Comparison of ENCODE assay signal across 30 cellular contexts in the genomic region with DNA sequence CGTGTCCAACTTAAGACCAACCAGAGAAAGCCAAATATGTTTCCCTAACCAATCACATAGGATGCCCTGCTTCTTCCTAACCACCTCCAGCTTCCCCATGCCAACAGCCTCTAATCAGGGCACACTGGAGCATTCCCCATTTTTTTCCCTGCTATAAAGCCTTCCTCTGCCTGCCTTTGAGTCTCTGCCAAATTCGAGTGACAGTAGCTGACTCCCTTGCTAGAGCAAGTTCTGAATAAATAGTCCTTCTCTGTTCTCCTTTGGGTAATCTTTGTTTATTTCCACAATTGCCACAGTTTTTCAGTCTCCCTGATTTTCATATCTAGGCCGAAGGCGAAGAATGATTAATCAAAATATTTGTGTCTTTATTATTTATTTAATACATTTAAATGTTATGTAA.
"Had no signal": no experiment of that assay in that cellular context is flagged by ENCODE, and none has a peak within 500 bp of the region (broad histone marks: within the 10 kb centered on the region; RNA-seq: fewer than 3 reads in every experiment).

No MANE protein-coding gene starts in this region.

- H3K27ac Mint-ChIP-seq: activated naive CD4-positive, alpha-beta T cell treated with anti-CD3 and anti-CD28 coated beads, Interleukin-2, amount 10 ng/mL, durations not matched to agents 7 days and 5 days; activated naive CD8-positive, alpha-beta T cell treated with anti-CD3 and anti-CD28 coated beads, Interleukin-2, amount 10 ng/mL, durations not matched to agents 7 days and 5 days; activated T-helper 1 cell treated with anti-CD3 and anti-CD28 coated beads, Interleukin-12 subunit alpha, Interleukin-12 subunit beta, Interleukin-2, Interleukin-4 antibody, amounts not matched to agents 30 ng/mL and 10 ng/mL and 1 ng/mL, durations not matched to agents 14 hours and 24 hours and 36 hours; dendritic cell treated with granulocyte-macrophage colony-stimulating factor and Interleukin-4, amounts not matched to agents 40 ng/mL and 50 ng/mL, for 4 days; natural killer cell treated with Interleukin-12 subunit alpha and Interleukin-12 subunit beta and Interleukin-15 and Interleukin-18, amount 100 ng/mL, for 72 hours; progenitor cell of endocrine pancreas; T-helper 17 cell had no signal

- H3K36me3 Mint-ChIP-seq: activated naive CD4-positive, alpha-beta T cell treated with anti-CD3 and anti-CD28 coated beads, Interleukin-2, amount 10 ng/mL, durations not matched to agents 7 days and 5 days had no signal

- H3K27me3 ChIP-seq: brain microvascular endothelial cell, esophagus muscularis mucosa, foreskin keratinocyte, left lung, neutrophil, thyroid gland, upper lobe of right lung had no signal

- H3K4me1 ChIP-seq: foreskin keratinocyte, left lung, lower lobe of right lung, thyroid gland, upper lobe of right lung had no signal

- H3K4me3 ChIP-seq: esophagus muscularis mucosa, left lung, lower lobe of right lung, mucosa of descending colon, skin epidermis, thyroid gland, upper lobe of right lung had no signal

- DNase-seq: activated CD4-positive, alpha-beta T cell treated with anti-CD3 and anti-CD28 coated beads for 48 hours; activated CD4-positive, alpha-beta T cell treated with anti-CD3 and anti-CD28 coated beads, Interleukin-2, amount 50 U/mL, for 48 hours; activated CD8-positive, alpha-beta memory T cell treated with anti-CD3 and anti-CD28 coated beads for 24 hours; activated gamma-delta T cell; activated naive CD4-positive, alpha-beta T cell treated with anti-CD3 and anti-CD28 coated beads, Interleukin-2, amount 10 ng/mL, durations not matched to agents 7 days and 5 days; activated naive CD8-positive, alpha-beta T cell treated with anti-CD3 and anti-CD28 coated beads, Interleukin-2, amount 10 ng/mL, durations not matched to agents 7 days and 5 days; brain microvascular endothelial cell; effector CD4-positive, alpha-beta T cell; foreskin keratinocyte; left lung; lower lobe of right lung; mucosa of descending colon; retina; stimulated activated CD4-positive, alpha-beta T cell treated with anti-CD3 and anti-CD28 coated beads, Interleukin-12 subunit alpha, Interleukin-12 subunit beta, amount 100 ng/mL, for 4 hours; stimulated activated CD4-positive, alpha-beta T cell treated with anti-CD3 and anti-CD28 coated beads, Interleukin-4, amount 100 ng/mL, for 1 hour; stimulated activated naive CD8-positive, alpha-beta T cell treated with anti-CD3 and anti-CD28 coated beads, Interleukin-15, Interleukin-2, amounts not matched to agents 100 U/mL and 50 U/mL, for 24 hours; T-helper 17 cell; T1000; thyroid gland; upper lobe of right lung; WERI-Rb-1 had no signal

- H3K9me3 ChIP-seq: esophagus muscularis mucosa, left lung, lower lobe of right lung, mucosa of descending colon, neutrophil, thyroid gland, upper lobe of right lung had no signal

- ATAC-seq: activated CD4-positive, CD25-positive, alpha-beta regulatory T cell treated with anti-CD3 and anti-CD28 coated beads, Interleukin-2, amount 50 U/mL, for 24 hours; foreskin keratinocyte; left lung; lower lobe of right lung; mucosa of descending colon; natural killer cell treated with Interleukin-12 subunit alpha and Interleukin-12 subunit beta and Interleukin-15 and Interleukin-18, amount 100 ng/mL, for 72 hours; sciatic nerve; stimulated activated naive CD8-positive, alpha-beta T cell treated with anti-CD3 and anti-CD28 coated beads, Interleukin-15, Interleukin-2, amounts not matched to agents 100 U/mL and 50 U/mL, for 24 hours; T-helper 17 cell; upper lobe of right lung had no signal

- H3K36me3 ChIP-seq: brain microvascular endothelial cell, esophagus muscularis mucosa, left lung, lower lobe of right lung, neutrophil, thyroid gland, upper lobe of right lung, WERI-Rb-1 had no signal

- H3K9me3 Mint-ChIP-seq: activated naive CD4-positive, alpha-beta T cell treated with anti-CD3 and anti-CD28 coated beads, Interleukin-2, amount 10 ng/mL, durations not matched to agents 7 days and 5 days; dendritic cell treated with granulocyte-macrophage colony-stimulating factor and Interleukin-4, amounts not matched to agents 40 ng/mL and 50 ng/mL, for 4 days; natural killer cell treated with Interleukin-12 subunit alpha and Interleukin-12 subunit beta and Interleukin-15 and Interleukin-18, amount 100 ng/mL, for 72 hours had no signal

- H3K27ac ChIP-seq: brain microvascular endothelial cell, esophagus muscularis mucosa, foreskin keratinocyte, left lung, lower lobe of right lung, neutrophil, skin epidermis, thyroid gland, upper lobe of right lung, WERI-Rb-1 had no signal

- H3K4me1 Mint-ChIP-seq: activated naive CD4-positive, alpha-beta T cell treated with anti-CD3 and anti-CD28 coated beads, Interleukin-2, amount 10 ng/mL, durations not matched to agents 7 days and 5 days had no signal

- H3K27me3 Mint-ChIP-seq: activated naive CD8-positive, alpha-beta T cell treated with anti-CD3 and anti-CD28 coated beads, Interleukin-2, amount 10 ng/mL, durations not matched to agents 7 days and 5 days; dendritic cell treated with granulocyte-macrophage colony-stimulating factor and Interleukin-4, amounts not matched to agents 40 ng/mL and 50 ng/mL, for 4 days; natural killer cell treated with Interleukin-12 subunit alpha and Interleukin-12 subunit beta and Interleukin-15 and Interleukin-18, amount 100 ng/mL, for 72 hours; progenitor cell of endocrine pancreas had no signal

- H3K4me3 Mint-ChIP-seq: activated naive CD4-positive, alpha-beta T cell treated with anti-CD3 and anti-CD28 coated beads, Interleukin-2, amount 10 ng/mL, durations not matched to agents 7 days and 5 days; activated naive CD8-positive, alpha-beta T cell treated with anti-CD3 and anti-CD28 coated beads, Interleukin-2, amount 10 ng/mL, durations not matched to agents 7 days and 5 days; activated T-helper 1 cell treated with anti-CD3 and anti-CD28 coated beads, Interleukin-12 subunit alpha, Interleukin-12 subunit beta, Interleukin-2, Interleukin-4 antibody, amounts not matched to agents 30 ng/mL and 10 ng/mL and 1 ng/mL, durations not matched to agents 14 hours and 24 hours and 36 hours; dendritic cell treated with granulocyte-macrophage colony-stimulating factor and Interleukin-4, amounts not matched to agents 40 ng/mL and 50 ng/mL, for 4 days; natural killer cell treated with Interleukin-12 subunit alpha and Interleukin-12 subunit beta and Interleukin-15 and Interleukin-18, amount 100 ng/mL, for 72 hours; T-helper 17 cell had no signal
